In genomic region chr17:68910256-68910705, GRCh38 we compare ENCODE assay signal across 11 cellular contexts. TPM values are rescaled to one million over a fixed set of nuclear protein-coding genes. Genes with fewer than 3 reads are reported as not detected.
DNase-seq lines count a peak whose midpoint lies in the region; ATAC-seq and TF ChIP-seq lines count a peak whose summit lies in the region.
"Had no signal": no experiment of that assay in that cellular context is flagged by ENCODE, and none has a peak within 500 bp of the region (broad histone marks: within the 10 kb centered on the region; RNA-seq: fewer than 3 reads in every experiment).

No MANE protein-coding gene starts in this region.

- peaks cover 8% of the 10 kb centered on the region for H3K36me3 Mint-ChIP-seq in brain
- no peaks in the 10 kb centered on the region for H3K36me3 Mint-ChIP-seq in T-cell

- no peak overlapping the region for H3K4me3 Mint-ChIP-seq in brain
- no peak overlapping the region for H3K4me3 Mint-ChIP-seq in T-cell
- H3K4me3 Mint-ChIP-seq: naive B cell had no signal

- no peaks in the 10 kb centered on the region for H3K27me3 ChIP-seq in right cardiac atrium (ENCODE audit: control insufficient read depth, insufficient read depth)
- no peaks in the 10 kb centered on the region for H3K27me3 ChIP-seq in rectal smooth muscle tissue (ENCODE audit: control insufficient read depth, insufficient read depth, low read length)

- no peak overlapping the region for H3K9ac ChIP-seq in rectal smooth muscle tissue (ENCODE audit: low read length)

- H3K27ac Mint-ChIP-seq in brain (peak overlapping the region in 3 of 5 experiments; percentile 8 to 48 (median 24)), T-cell (no peak overlapping the region)
- H3K27ac Mint-ChIP-seq: naive B cell had no signal

- H3K4me1 ChIP-seq in right cardiac atrium (ENCODE audit: control insufficient read depth, insufficient read depth, low read length) (peaks cover 9% of the 10 kb centered on the region), rectal smooth muscle tissue (ENCODE audit: control insufficient read depth, insufficient read depth, low read length) (peaks cover 19% of the 10 kb centered on the region)

- CTCF ChIA-PET in T-cell (lab: Charles Lee) = no interaction called here

- peaks cover 6 to 33% (median 21%) of the 10 kb centered on the region in 5 experiments for H3K9me3 Mint-ChIP-seq in brain
- peaks cover 4 to 14% (median 9%) of the 10 kb centered on the region in 3 donors for H3K9me3 Mint-ChIP-seq in T-cell

- H3K9me3 ChIP-seq in right cardiac atrium (ENCODE audit: control insufficient read depth, low read length) = no peaks in the 10 kb centered on the region

- H3K27me3 Mint-ChIP-seq in brain (peaks cover 3% of the 10 kb centered on the region), T-cell (peaks cover 0 to 9% of the 10 kb centered on the region in 2 donors)

- peak overlapping the region; percentile 62 for H3K27ac ChIP-seq in right cardiac atrium (ENCODE audit: low read length)
- H3K27ac ChIP-seq in rectal smooth muscle tissue (ENCODE audit: low read depth, low read length) = peak overlapping the region; percentile 54

- H3K36me3 ChIP-seq in rectal smooth muscle tissue (ENCODE audit: control insufficient read depth, insufficient read depth, low read length) = peaks cover 3% of the 10 kb centered on the region

- ATAC-seq in right cardiac atrium (peak; percentile 40 to 76), HG03354 (IDR thresholded peaks at IDR 0.05; ENCODE audit: poor library complexity, severe bottlenecking, unreplicated experiment) (no peak), T-cell (replicated peaks in 1 of 4) (no peak), HG02798 (IDR thresholded peaks at IDR 0.05; ENCODE audit: poor library complexity, unreplicated experiment) (no peak)

- WGBS in right cardiac atrium = 39% methylated on average over 5 of the region's 5 CpGs

- POLR2A ChIA-PET in T-cell (lab: Charles Lee) = no interaction called here

- no peak for TF ChIP-seq CTCF in brain (conservative IDR thresholded peaks at IDR 0.05)

- DNase-seq in LHCN-M2 (ENCODE audit: low read depth) (peak; percentile 19), right cardiac atrium (peak; percentile 24 to 61 (median 49)), T-cell (no peak), NCI-H2081 (lab: John Stamatoyannopoulos, UW) (no peak)
- DNase-seq: naive B cell, NCI-H774 had no signal

- intact Hi-C loops in right cardiac atrium (cut with DNase I) = loop anchor here in 1 of 4 donors (5.0 kb wide), 1 partner anchor 133 kb away; no protein-coding TSS in a partner anchor

- H3K4me3 ChIP-seq in right cardiac atrium (ENCODE audit: low read length) (no peak overlapping the region), rectal smooth muscle tissue (ENCODE audit: low read length) (no peak overlapping the region)

- H3K4me1 Mint-ChIP-seq in brain (peaks cover 42% of the 10 kb centered on the region), T-cell (no peaks in the 10 kb centered on the region)
- H3K4me1 Mint-ChIP-seq: naive B cell had no signal

RNA-seq across cellular contexts. Expression of gene ABCA8, which starts 44.9 kb away (rescaled TPM):
- total RNA-seq in LHCN-M2 (2014; rRNA removed) (not detected in 2 replicates), right cardiac atrium (10 to 100 TPM; 49.7 to 93.2 (median 78.1) TPM), T-cell (under 1 TPM in 3 of 5 donors, not detected in 2; 0.19 to 0.76 (median 0.32) TPM)
- polyA plus RNA-seq in LHCN-M2 (2012) = 0.07 TPM
- polyA plus RNA-seq in brain (ENCODE audit: insufficient read depth, low read depth, low replicate concordance) (6.1 TPM), right cardiac atrium (41.1 TPM)
- total RNA-seq: Daoy had no signal

Comparison
In these comparisons a context has a peak if more than half of its experiments do, and no peak if none do; other contexts are left out.
1. DNase-seq: peak in LHCN-M2 (single experiment) and right cardiac atrium (3 of 3); none in T-cell (0 of 34) and NCI-H2081 (0 of 2).
2. H3K27ac Mint-ChIP-seq: peak in brain (3 of 5); none in T-cell (0 of 2).
3. ATAC-seq: peak in right cardiac atrium (2 of 2); none in HG03354 (single experiment), T-cell (0 of 4) and HG02798 (single experiment).
4. RNA of gene ABCA8, which starts 44.9 kb away (total RNA-seq): 49.7 to 93.2 TPM in right cardiac atrium; 0.19 to 0.76 TPM in T-cell and not detected in LHCN-M2; every median in the first group is over 10 times any median in the second.